ENCODE assay signal across 8 cellular contexts in genomic region chr15:74937226-74937601, GRCh38. TPM values are rescaled to one million over a fixed set of nuclear protein-coding genes. Genes with fewer than 3 reads are reported as not detected.
DNase-seq lines count a peak whose midpoint lies in the region; ATAC-seq and TF ChIP-seq lines count a peak whose summit lies in the region.

No MANE protein-coding gene starts in this region.

- peak overlapping the region; percentile 99 for H3K9ac ChIP-seq in Karpas-422 (ENCODE audit: low read length)

- H3K27ac ChIP-seq in Karpas-422 (ENCODE audit: low read length) (peak overlapping the region; percentile 81), brain microvascular endothelial cell (peak overlapping the region; percentile 86), lower lobe of right lung (peak overlapping the region; percentile 95), urinary bladder (ENCODE audit: low read depth) (peak overlapping the region; percentile 99)

- peak overlapping the region; percentile 20; the same call in 1 of the 2 replicates for H2AFZ ChIP-seq in Karpas-422 (ENCODE audit: low read length)

- TF ChIP-seq CTCF in Caco-2 (IDR thresholded peaks at IDR 0.05; ENCODE audit: insufficient read depth in 1 of 2, low read depth in 1 of 2, low read length in 1 of 2, severe bottlenecking in 1 of 2, unreplicated experiment in 1 of 2) = no peak
- TF ChIP-seq CTCF in brain microvascular endothelial cell (IDR thresholded peaks at IDR 0.05; ENCODE audit: low read depth, low read length, missing control alignments) = no peak
- no peak for TF ChIP-seq CTCF in lower lobe of right lung (IDR thresholded peaks at IDR 0.05)

- H3K27me3 ChIP-seq in Caco-2 (replicated peaks; ENCODE audit: control insufficient read depth, insufficient read depth, low read length) (no peaks in the 10 kb centered on the region), Karpas-422 (ENCODE audit: low read length) (no peaks in the 10 kb centered on the region), brain microvascular endothelial cell (replicated peaks) (no peaks in the 10 kb centered on the region), lower lobe of right lung (ENCODE audit: low read depth) (no peaks in the 10 kb centered on the region)

- H3K9me3 Mint-ChIP-seq in Caco-2 (ENCODE audit: unreplicated experiment) = no peaks in the 10 kb centered on the region

- H3K9me2 ChIP-seq in Karpas-422 (replicated peaks; ENCODE audit: insufficient read depth, low read length) = no peaks in the 10 kb centered on the region

- H3K36me3 ChIP-seq in Caco-2 (ENCODE audit: control insufficient read depth, insufficient read depth, low read length) (no peaks in the 10 kb centered on the region), Karpas-422 (ENCODE audit: insufficient read depth, low read length) (peaks cover 22% of the 10 kb centered on the region; the same call in 1 of the 2 replicates), brain microvascular endothelial cell (replicated peaks) (no peaks in the 10 kb centered on the region), lower lobe of right lung (no peaks in the 10 kb centered on the region), urinary bladder (ENCODE audit: insufficient read depth) (no peaks in the 10 kb centered on the region)

- peak overlapping the region; percentile 85 for H3K4me3 Mint-ChIP-seq in Caco-2 (ENCODE audit: unreplicated experiment)

- H3K4me3 ChIP-seq in Caco-2 (ENCODE audit: low read depth, low read length) (peak overlapping the region; percentile 86), Karpas-422 (ENCODE audit: low read length) (peak overlapping the region; percentile 76), brain microvascular endothelial cell (ENCODE audit: low read depth, low read length) (peak overlapping the region; percentile 94), lower lobe of right lung (peak overlapping the region; percentile 98), urinary bladder (ENCODE audit: low read depth, low read length) (peak overlapping the region; percentile 98)

- POLR2A ChIA-PET in Caco-2 (lab: Charles Lee) = interaction anchor here (0.6 to 1.0 kb wide), 6 partner anchors 16 to 515 kb away, joined by 3 to 9 read pairs (median 3); partner anchors contain the start of genes FAM219B, RPP25 and SIN3A

- DNase-seq in Caco-2 = no peak
- DNase-seq in Karpas-422 = peak; percentile 77
- no peak for DNase-seq in brain microvascular endothelial cell
- no peak for DNase-seq in lower lobe of right lung
- DNase-seq in NCI-H774 (lab: John Stamatoyannopoulos, UW) = no peak
- no peak for DNase-seq in stimulated activated CD4-positive, alpha-beta T cell treated with anti-CD3 and anti-CD28 coated beads, Interleukin-12 subunit alpha, Interleukin-12 subunit beta, amount 100 ng/mL, for 4 hours
- no peak for DNase-seq in occipital lobe (lab: John Stamatoyannopoulos, UW)

- H3K4me1 ChIP-seq in Caco-2 (peaks cover 17% of the 10 kb centered on the region), Karpas-422 (ENCODE audit: low read length) (peaks cover 33% of the 10 kb centered on the region), lower lobe of right lung (peaks cover 37% of the 10 kb centered on the region), urinary bladder (ENCODE audit: insufficient read depth) (peaks cover 1% of the 10 kb centered on the region)

- peaks cover 6% of the 10 kb centered on the region for H3K4me1 Mint-ChIP-seq in Caco-2 (ENCODE audit: low read depth, unreplicated experiment)

- no peak for ATAC-seq in lower lobe of right lung

- intact Hi-C loops in Caco-2 (cut with micrococcal nuclease; ENCODE audit: unreplicated experiment) = no loop called here
- intact Hi-C loops in lower lobe of right lung (cut with DNase I) = no loop called here

- peaks cover 26% of the 10 kb centered on the region for H3K36me3 Mint-ChIP-seq in Caco-2 (ENCODE audit: insufficient read depth, unreplicated experiment)

- WGBS in urinary bladder = under 1% methylated on average over 20 of the region's 20 CpGs

- H3K27ac Mint-ChIP-seq in Caco-2 (ENCODE audit: unreplicated experiment) = peak overlapping the region; percentile 79

- H3K4me2 ChIP-seq in Karpas-422 (ENCODE audit: low read depth, low read length, poor library complexity, severe bottlenecking) = peak overlapping the region; percentile 85

- peaks cover 11% of the 10 kb centered on the region; the same call in 1 of the 2 replicates for H4K20me1 ChIP-seq in Karpas-422 (ENCODE audit: insufficient read depth, low read depth, low read length)

- peaks cover 56% of the 10 kb centered on the region for H3K79me2 ChIP-seq in Karpas-422 (ENCODE audit: low read length)

- CTCF ChIA-PET in Caco-2 (lab: Charles Lee) = interaction anchor here (1.0 kb wide), 3 partner anchors 13 to 36 kb away, joined by 4 to 8 read pairs (median 6); partner anchors contain the start of gene RPP25

- in situ Hi-C loops in brain microvascular endothelial cell (cut with HindIII; ENCODE audit: low pct_ligation_motif_present, low sequenced_read_pairs) = no loop called here

- no peaks in the 10 kb centered on the region for H3K27me3 Mint-ChIP-seq in Caco-2 (ENCODE audit: insufficient read depth, unreplicated experiment)

- H3K9me3 ChIP-seq in Caco-2 (no peaks in the 10 kb centered on the region), Karpas-422 (ENCODE audit: low read length) (no peaks in the 10 kb centered on the region), lower lobe of right lung (no peaks in the 10 kb centered on the region)

- BruUV-seq in Caco-2 (replicated peaks; lab: Mats Ljungman, UMichigan) = TSS peak; percentile 80

RNA-seq across cellular contexts. Expression of gene COX5A, which starts 0.7 kb away (rescaled TPM):
- total RNA-seq in Caco-2 (2022) (306 and 318 TPM in 2 replicates), lower lobe of right lung (134 TPM), urinary bladder (43.6 TPM), occipital lobe (43.8 TPM)
- total RNA-seq in Karpas-422 (2014; rRNA removed; shearing (Covaris generic); ENCODE audit: low replicate concordance) = 135 and 229 TPM in 2 replicates
- polyA plus RNA-seq in urinary bladder = 259 TPM

RNA-seq across cellular contexts. Expression of gene RPP25, which starts 19.4 kb away (rescaled TPM):
- 30.1 and 35.3 TPM in 2 replicates for total RNA-seq in Caco-2 (2022)
- 4.1 and 8.1 TPM in 2 replicates for total RNA-seq in Karpas-422 (2014; rRNA removed; shearing (Covaris generic); ENCODE audit: low replicate concordance)
- 17.0 TPM for total RNA-seq in lower lobe of right lung
- 5.2 TPM for total RNA-seq in urinary bladder
- 13.5 TPM for polyA plus RNA-seq in urinary bladder
- total RNA-seq in occipital lobe = 6.4 TPM

RNA-seq across cellular contexts. Expression of gene FAM219B, which starts 30.6 kb away (rescaled TPM):
- total RNA-seq in Caco-2 (2022) (73.7 and 75.4 TPM in 2 replicates), lower lobe of right lung (92.2 TPM), urinary bladder (52.0 TPM), occipital lobe (64.6 TPM)
- total RNA-seq in Karpas-422 (2014; rRNA removed; shearing (Covaris generic); ENCODE audit: low replicate concordance) = 58.8 and 69.5 TPM in 2 replicates
- polyA plus RNA-seq in urinary bladder = 62.3 TPM

RNA-seq across cellular contexts. Expression of gene MPI, which starts 47.4 kb away (rescaled TPM):
- total RNA-seq in Caco-2 (2022) = 29.1 and 32.0 TPM in 2 replicates
- total RNA-seq in Karpas-422 (2014; rRNA removed; shearing (Covaris generic); ENCODE audit: low replicate concordance) = 73.7 and 78.8 TPM in 2 replicates
- total RNA-seq in lower lobe of right lung = 29.4 TPM
- total RNA-seq in urinary bladder = 33.6 TPM
- 37.4 TPM for polyA plus RNA-seq in urinary bladder
- 37.9 TPM for total RNA-seq in occipital lobe

RNA-seq across cellular contexts. Expression of gene SCAMP5, which starts 58.1 kb away (rescaled TPM):
- total RNA-seq in Caco-2 (2022) = 9.2 and 11.8 TPM in 2 replicates
- 46.6 and 54.0 TPM in 2 replicates for total RNA-seq in Karpas-422 (2014; rRNA removed; shearing (Covaris generic); ENCODE audit: low replicate concordance)
- total RNA-seq in lower lobe of right lung = 1.9 TPM
- total RNA-seq in urinary bladder = 6.9 TPM
- 19.4 TPM for polyA plus RNA-seq in urinary bladder
- total RNA-seq in occipital lobe = 51.3 TPM
